8 cellular contexts compared by ENCODE assay signal in the genomic region with DNA sequence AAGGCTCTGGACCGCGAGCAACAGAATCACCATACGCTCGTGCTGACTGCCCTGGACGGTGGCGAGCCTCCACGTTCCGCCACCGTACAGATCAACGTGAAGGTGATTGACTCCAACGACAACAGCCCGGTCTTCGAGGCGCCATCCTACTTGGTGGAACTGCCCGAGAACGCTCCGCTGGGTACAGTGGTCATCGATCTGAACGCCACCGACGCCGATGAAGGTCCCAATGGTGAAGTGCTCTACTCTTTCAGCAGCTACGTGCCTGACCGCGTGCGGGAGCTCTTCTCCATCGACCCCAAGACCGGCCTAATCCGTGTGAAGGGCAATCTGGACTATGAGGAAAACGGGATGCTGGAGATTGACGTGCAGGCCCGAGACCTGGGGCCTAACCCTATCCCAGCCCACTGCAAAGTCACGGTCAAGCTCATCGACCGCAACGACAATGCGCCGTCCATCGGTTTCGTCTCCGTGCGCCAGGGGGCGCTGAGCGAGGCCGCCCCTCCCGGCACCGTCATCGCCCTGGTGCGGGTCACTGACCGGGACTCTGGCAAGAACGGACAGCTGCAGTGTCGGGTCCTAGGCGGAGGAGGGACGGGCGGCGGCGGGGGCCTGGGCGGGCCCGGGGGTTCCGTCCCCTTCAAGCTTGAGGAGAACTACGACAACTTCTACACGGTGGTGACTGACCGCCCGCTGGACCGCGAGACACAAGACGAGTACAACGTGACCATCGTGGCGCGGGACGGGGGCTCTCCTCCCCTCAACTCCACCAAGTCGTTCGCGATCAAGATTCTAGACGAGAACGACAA. TPM values are rescaled to one million over a fixed set of nuclear protein-coding genes. Genes with fewer than 3 reads are reported as not detected.
DNase-seq lines count a peak whose midpoint lies in the region; ATAC-seq and TF ChIP-seq lines count a peak whose summit lies in the region.

No MANE protein-coding gene starts in this region.

- peaks cover 40% of the 10 kb centered on the region for H4K20me1 ChIP-seq in neural progenitor cell (ENCODE audit: low read depth)

- peak; percentile 3 for DNase-seq in AG08396 (ENCODE audit: low spot score)
- peak; percentile 88 for DNase-seq in WTC11 (ENCODE audit: low spot score)
- DNase-seq in Right ventricle myocardium inferior (ENCODE audit: missing footprints) = peak; percentile 68
- DNase-seq in neural progenitor cell (ENCODE audit: low spot score) = peak; percentile 75
- DNase-seq in NOMO-1 (lab: John Stamatoyannopoulos, UW; ENCODE audit: unreplicated experiment in 2 of 2) = no peak
- no peak for DNase-seq in NCI-H1436 treated with DMSO at 0.1 percent for 48 hours (lab: John Stamatoyannopoulos, UW)
- no peak for DNase-seq in SIG-M5 (lab: John Stamatoyannopoulos, UW)

- H3K9me3 Mint-ChIP-seq in WTC11 (no peaks in the 10 kb centered on the region), neural progenitor cell (peaks cover 20% of the 10 kb centered on the region)

- no peak overlapping the region for H3K27ac ChIP-seq in neural progenitor cell

- no peak overlapping the region for H3K9ac ChIP-seq in neural progenitor cell

- peaks cover 92% of the 10 kb centered on the region for H3K27me3 Mint-ChIP-seq in WTC11 (ENCODE audit: low read depth)
- H3K27me3 Mint-ChIP-seq in neural progenitor cell (ENCODE audit: insufficient read depth, low read depth) = peaks cover 33% of the 10 kb centered on the region

- H3K36me3 ChIP-seq in neural progenitor cell = no peaks in the 10 kb centered on the region

- ATAC-seq in WTC11 (peak; percentile 55), Right ventricle myocardium inferior (peak; percentile 67), HG03520 (IDR thresholded peaks at IDR 0.05; ENCODE audit: unreplicated experiment) (no peak)

- H3K9me3 ChIP-seq in neural progenitor cell (ENCODE audit: low read depth) = no peaks in the 10 kb centered on the region

- H2AFZ ChIP-seq in neural progenitor cell (replicated peaks) = no peak overlapping the region

- peak overlapping the region; percentile 92 for H3K4me3 Mint-ChIP-seq in WTC11
- H3K4me3 Mint-ChIP-seq in neural progenitor cell = peak overlapping the region; percentile 99

- peaks cover 22% of the 10 kb centered on the region for H3F3A ChIP-seq in neural progenitor cell (ENCODE audit: low read depth)

- H3K4me1 Mint-ChIP-seq in WTC11 (peaks cover 43% of the 10 kb centered on the region), neural progenitor cell (peaks cover 21% of the 10 kb centered on the region)

- H3K36me3 Mint-ChIP-seq in WTC11 (no peaks in the 10 kb centered on the region), neural progenitor cell (peaks cover 12% of the 10 kb centered on the region)

- peak overlapping the region; percentile 89 for H3K4me2 ChIP-seq in neural progenitor cell

- peaks cover 18% of the 10 kb centered on the region for H3K4me1 ChIP-seq in neural progenitor cell

- POLR2A ChIA-PET in WTC11 (lab: Charles Lee) = interaction anchor here (1.4 kb wide), 1 partner anchor 83 kb away, joined by 4 read pairs; no protein-coding TSS in a partner anchor

- CTCF ChIA-PET in WTC11 (lab: Charles Lee) = interaction anchor here (0.6 to 4.9 kb wide), 52 partner anchors 10 to 1428 kb away, joined by 3 to 122 read pairs (median 4); no protein-coding TSS in a partner anchor

- H3K79me2 ChIP-seq in neural progenitor cell (ENCODE audit: low read depth) = no peaks in the 10 kb centered on the region

- intact Hi-C loops in Right ventricle myocardium inferior (cut with DNase I) = loop anchor here (5.0 kb wide), 1 partner anchor 164 kb away; no protein-coding TSS in a partner anchor

- peak overlapping the region; percentile 82 for H3K4me3 ChIP-seq in neural progenitor cell

- H3K27me3 ChIP-seq in neural progenitor cell = peaks cover 89% of the 10 kb centered on the region

- TF ChIP-seq CTCF in WTC11 (IDR thresholded peaks at IDR 0.05) (peak; percentile 62), neural progenitor cell (IDR thresholded peaks at IDR 0.05) (peak; percentile 87)

- H3K27ac Mint-ChIP-seq in WTC11 = no peak overlapping the region
- no peak overlapping the region for H3K27ac Mint-ChIP-seq in neural progenitor cell

TF ChIP-seq in WTC11, 78 proteins besides CTCF, POLR2A, EP300 and RAD21 (continues in another document):
- TF ChIP-seq, protein P1, sequence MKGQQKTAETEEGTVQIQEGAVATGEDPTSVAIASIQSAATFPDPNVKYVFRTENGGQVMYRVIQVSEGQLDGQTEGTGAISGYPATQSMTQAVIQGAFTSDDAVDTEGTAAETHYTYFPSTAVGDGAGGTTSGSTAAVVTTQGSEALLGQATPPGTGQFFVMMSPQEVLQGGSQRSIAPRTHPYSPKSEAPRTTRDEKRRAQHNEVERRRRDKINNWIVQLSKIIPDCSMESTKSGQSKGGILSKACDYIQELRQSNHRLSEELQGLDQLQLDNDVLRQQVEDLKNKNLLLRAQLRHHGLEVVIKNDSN (CRISPR knock-in tag; IDR thresholded peaks at IDR 0.05) = no peak
- TF ChIP-seq GRHL2 (CRISPR knock-in tag; IDR thresholded peaks at IDR 0.05; ENCODE audit: insufficient replicate concordance, severe bottlenecking) (no peak), ATF1 (CRISPR knock-in tag; IDR thresholded peaks at IDR 0.05) (peak; percentile 56; the same call in 1 of the 2 replicates), ETV6 (CRISPR knock-in tag; IDR thresholded peaks at IDR 0.05) (no peak), GABPB1 (CRISPR knock-in tag; IDR thresholded peaks at IDR 0.05) (no peak), NFYB (CRISPR knock-in tag; conservative IDR thresholded peaks at IDR 0.05; ENCODE audit: low read depth) (no peak), NFE2L1 (CRISPR knock-in tag; IDR thresholded peaks at IDR 0.05) (0 out of 2 replicates have a peak, but pooled peaks have one; percentile 46)
- TF ChIP-seq, protein P2, sequence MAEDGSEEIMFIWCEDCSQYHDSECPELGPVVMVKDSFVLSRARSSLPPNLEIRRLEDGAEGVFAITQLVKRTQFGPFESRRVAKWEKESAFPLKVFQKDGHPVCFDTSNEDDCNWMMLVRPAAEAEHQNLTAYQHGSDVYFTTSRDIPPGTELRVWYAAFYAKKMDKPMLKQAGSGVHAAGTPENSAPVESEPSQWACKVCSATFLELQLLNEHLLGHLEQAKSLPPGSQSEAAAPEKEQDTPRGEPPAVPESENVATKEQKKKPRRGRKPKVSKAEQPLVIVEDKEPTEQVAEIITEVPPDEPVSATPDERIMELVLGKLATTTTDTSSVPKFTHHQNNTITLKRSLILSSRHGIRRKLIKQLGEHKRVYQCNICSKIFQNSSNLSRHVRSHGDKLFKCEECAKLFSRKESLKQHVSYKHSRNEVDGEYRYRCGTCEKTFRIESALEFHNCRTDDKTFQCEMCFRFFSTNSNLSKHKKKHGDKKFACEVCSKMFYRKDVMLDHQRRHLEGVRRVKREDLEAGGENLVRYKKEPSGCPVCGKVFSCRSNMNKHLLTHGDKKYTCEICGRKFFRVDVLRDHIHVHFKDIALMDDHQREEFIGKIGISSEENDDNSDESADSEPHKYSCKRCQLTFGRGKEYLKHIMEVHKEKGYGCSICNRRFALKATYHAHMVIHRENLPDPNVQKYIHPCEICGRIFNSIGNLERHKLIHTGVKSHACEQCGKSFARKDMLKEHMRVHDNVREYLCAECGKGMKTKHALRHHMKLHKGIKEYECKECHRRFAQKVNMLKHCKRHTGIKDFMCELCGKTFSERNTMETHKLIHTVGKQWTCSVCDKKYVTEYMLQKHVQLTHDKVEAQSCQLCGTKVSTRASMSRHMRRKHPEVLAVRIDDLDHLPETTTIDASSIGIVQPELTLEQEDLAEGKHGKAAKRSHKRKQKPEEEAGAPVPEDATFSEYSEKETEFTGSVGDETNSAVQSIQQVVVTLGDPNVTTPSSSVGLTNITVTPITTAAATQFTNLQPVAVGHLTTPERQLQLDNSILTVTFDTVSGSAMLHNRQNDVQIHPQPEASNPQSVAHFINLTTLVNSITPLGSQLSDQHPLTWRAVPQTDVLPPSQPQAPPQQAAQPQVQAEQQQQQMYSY (CRISPR knock-in tag; IDR thresholded peaks at IDR 0.05) = peak; percentile 72
- TF ChIP-seq, protein P3, sequence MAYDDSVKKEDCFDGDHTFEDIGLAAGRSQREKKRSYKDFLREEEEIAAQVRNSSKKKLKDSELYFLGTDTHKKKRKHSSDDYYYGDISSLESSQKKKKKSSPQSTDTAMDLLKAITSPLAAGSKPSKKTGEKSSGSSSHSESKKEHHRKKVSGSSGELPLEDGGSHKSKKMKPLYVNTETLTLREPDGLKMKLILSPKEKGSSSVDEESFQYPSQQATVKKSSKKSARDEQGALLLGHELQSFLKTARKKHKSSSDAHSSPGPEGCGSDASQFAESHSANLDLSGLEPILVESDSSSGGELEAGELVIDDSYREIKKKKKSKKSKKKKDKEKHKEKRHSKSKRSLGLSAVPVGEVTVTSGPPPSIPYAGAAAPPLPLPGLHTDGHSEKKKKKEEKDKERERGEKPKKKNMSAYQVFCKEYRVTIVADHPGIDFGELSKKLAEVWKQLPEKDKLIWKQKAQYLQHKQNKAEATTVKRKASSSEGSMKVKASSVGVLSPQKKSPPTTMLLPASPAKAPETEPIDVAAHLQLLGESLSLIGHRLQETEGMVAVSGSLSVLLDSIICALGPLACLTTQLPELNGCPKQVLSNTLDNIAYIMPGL (CRISPR knock-in tag; IDR thresholded peaks at IDR 0.05) = peak; percentile 77; the same call in 1 of the 2 replicates
- TF ChIP-seq, protein P4, sequence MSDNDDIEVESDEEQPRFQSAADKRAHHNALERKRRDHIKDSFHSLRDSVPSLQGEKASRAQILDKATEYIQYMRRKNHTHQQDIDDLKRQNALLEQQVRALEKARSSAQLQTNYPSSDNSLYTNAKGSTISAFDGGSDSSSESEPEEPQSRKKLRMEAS (CRISPR knock-in tag; IDR thresholded peaks at IDR 0.05) = peak; percentile 70; the same call in 1 of the 2 replicates
- TF ChIP-seq, protein P5, sequence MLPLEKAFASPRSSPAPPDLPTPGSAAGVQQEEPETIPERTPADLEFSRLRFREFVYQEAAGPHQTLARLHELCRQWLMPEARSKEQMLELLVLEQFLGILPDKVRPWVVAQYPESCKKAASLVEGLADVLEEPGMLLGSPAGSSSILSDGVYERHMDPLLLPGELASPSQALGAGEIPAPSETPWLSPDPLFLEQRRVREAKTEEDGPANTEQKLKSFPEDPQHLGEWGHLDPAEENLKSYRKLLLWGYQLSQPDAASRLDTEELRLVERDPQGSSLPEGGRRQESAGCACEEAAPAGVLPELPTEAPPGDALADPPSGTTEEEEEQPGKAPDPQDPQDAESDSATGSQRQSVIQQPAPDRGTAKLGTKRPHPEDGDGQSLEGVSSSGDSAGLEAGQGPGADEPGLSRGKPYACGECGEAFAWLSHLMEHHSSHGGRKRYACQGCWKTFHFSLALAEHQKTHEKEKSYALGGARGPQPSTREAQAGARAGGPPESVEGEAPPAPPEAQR (CRISPR knock-in tag; IDR thresholded peaks at IDR 0.05) = no peak

RNA-seq across cellular contexts. Expression of a gene that starts 1.8 kb away (rescaled TPM):
- total RNA-seq in WTC11 (2021) = 0.85 to 1.1 TPM (median 0.89 TPM) in 3 replicates
- total RNA-seq in Right ventricle myocardium inferior = 2.6 TPM
- 5.3 and 6.2 TPM in 2 replicates for total RNA-seq in neural progenitor cell (ENCODE audit: low replicate concordance)

Comparison
In these comparisons a context has a peak if more than half of its experiments do, and no peak if none do; other contexts are left out.
1. DNase-seq: peak in AG08396 (single experiment), WTC11 (single experiment), Right ventricle myocardium inferior (single experiment) and neural progenitor cell (single experiment); none in NOMO-1 (0 of 2), NCI-H1436 treated with DMSO at 0.1 percent for 48 hours (single experiment) and SIG-M5 (single experiment).